In genomic region chr1:203475012-203475981, GRCh38 we compare ENCODE assay signal across 8 cellular contexts. TPM values are rescaled to one million over a fixed set of nuclear protein-coding genes. Genes with fewer than 3 reads are reported as not detected.
DNase-seq lines count a peak whose midpoint lies in the region; ATAC-seq and TF ChIP-seq lines count a peak whose summit lies in the region.

Gene PRELP (plus strand): TSS chr1:203475806. CDS start chr1:203483185, 7,379 bp downstream.

- no peak within 1 kb of the TSS for H3K27ac Mint-ChIP-seq in activated CD8-positive, alpha-beta T cell treated with anti-CD3 and anti-CD28 coated beads for 36 hours
- H3K27ac Mint-ChIP-seq in activated naive CD4-positive, alpha-beta T cell treated with anti-CD3 and anti-CD28 coated beads, Interleukin-2, amount 10 ng/mL, durations not matched to agents 7 days and 5 days: no peak within 1 kb of the TSS

- H3K27ac ChIP-seq in caudate nucleus (ENCODE audit: low read depth, low read length) (peak within 1 kb of the TSS; percentile 83), tibial nerve (peak within 1 kb of the TSS; percentile 80 to 95 (median 83))

- POLR2A ChIA-PET in activated CD8-positive, alpha-beta T cell treated with anti-CD3 and anti-CD28 coated beads for 36 hours (lab: Charles Lee): no interaction called here

- H3K9me3 ChIP-seq in tibial nerve: no peaks in the 10 kb centered on the region

- H3K36me3 ChIP-seq in tibial nerve: no peaks in the 10 kb centered on the region

- peak; percentile 48 for DNase-seq in NCI-H128 (lab: John Stamatoyannopoulos, UW; ENCODE audit: unreplicated experiment)
- peak in 23 of 61 donors; percentile 8 to 71 (median 23) for DNase-seq in caudate nucleus (lab: John Stamatoyannopoulos, UW)
- no peak for DNase-seq in left lobe of liver (ENCODE audit: low spot score)
- DNase-seq in tibial nerve (ENCODE audit: low spot score in 2 of 2): peak; percentile 70 to 88
- no peak for DNase-seq in activated CD8-positive, alpha-beta T cell treated with anti-CD3 and anti-CD28 coated beads for 36 hours
- DNase-seq in glomerular visceral epithelial cell (ENCODE audit: extremely low spot score): no peak
- no peak for DNase-seq in activated naive CD4-positive, alpha-beta T cell treated with anti-CD3 and anti-CD28 coated beads, Interleukin-2, amount 10 ng/mL, durations not matched to agents 7 days and 5 days

- peaks cover 8% of the 10 kb centered on the region for H3K27me3 Mint-ChIP-seq in activated CD8-positive, alpha-beta T cell treated with anti-CD3 and anti-CD28 coated beads for 36 hours
- peaks cover 69% of the 10 kb centered on the region for H3K27me3 Mint-ChIP-seq in activated naive CD4-positive, alpha-beta T cell treated with anti-CD3 and anti-CD28 coated beads, Interleukin-2, amount 10 ng/mL, durations not matched to agents 7 days and 5 days

- peak within 1 kb of the TSS; percentile 38 to 60 (median 52) for H3K4me3 ChIP-seq in tibial nerve

- H3K4me1 Mint-ChIP-seq in activated CD8-positive, alpha-beta T cell treated with anti-CD3 and anti-CD28 coated beads for 36 hours (ENCODE audit: low read depth): peaks cover 7% of the 10 kb centered on the region
- no peaks in the 10 kb centered on the region for H3K4me1 Mint-ChIP-seq in activated naive CD4-positive, alpha-beta T cell treated with anti-CD3 and anti-CD28 coated beads, Interleukin-2, amount 10 ng/mL, durations not matched to agents 7 days and 5 days

- H3K4me1 ChIP-seq in tibial nerve: peaks cover 8 to 50% (median 14%) of the 10 kb centered on the region in 4 donors

- TF ChIP-seq CTCF in tibial nerve (IDR thresholded peaks at IDR 0.05): peak in 1 of 5 experiments; percentile 8
- TF ChIP-seq CTCF in activated CD8-positive, alpha-beta T cell treated with anti-CD3 and anti-CD28 coated beads for 36 hours (IDR thresholded peaks at IDR 0.05): no peak

- H3K4me3 Mint-ChIP-seq in activated CD8-positive, alpha-beta T cell treated with anti-CD3 and anti-CD28 coated beads for 36 hours: no peak within 1 kb of the TSS
- H3K4me3 Mint-ChIP-seq in activated naive CD4-positive, alpha-beta T cell treated with anti-CD3 and anti-CD28 coated beads, Interleukin-2, amount 10 ng/mL, durations not matched to agents 7 days and 5 days: no peak within 1 kb of the TSS

- intact Hi-C loops in activated CD8-positive, alpha-beta T cell treated with anti-CD3 and anti-CD28 coated beads for 36 hours (cut with micrococcal nuclease): no loop called here

- H3K27me3 ChIP-seq in tibial nerve: no peaks in the 10 kb centered on the region

- CTCF ChIA-PET in activated CD8-positive, alpha-beta T cell treated with anti-CD3 and anti-CD28 coated beads for 36 hours (lab: Charles Lee): interaction anchor here (0.7 to 6.8 kb wide), 4 partner anchors 11 to 208 kb away, joined by 4 to 39 read pairs (median 8); no protein-coding TSS in a partner anchor
- CTCF ChIA-PET in activated naive CD4-positive, alpha-beta T cell treated with anti-CD3 and anti-CD28 coated beads, Interleukin-2, amount 10 ng/mL, durations not matched to agents 7 days and 5 days (lab: Charles Lee): interaction anchor here (1.3 to 5.1 kb wide), 4 partner anchors 10 to 207 kb away, joined by 3 to 29 read pairs (median 13); no protein-coding TSS in a partner anchor

- 15 to 16% methylated on average over 8 of the region's 8 CpGs for WGBS in tibial nerve, 2 donors

- ATAC-seq in left lobe of liver (peak; percentile 43), HG03095 (IDR thresholded peaks at IDR 0.05; ENCODE audit: unreplicated experiment) (no peak)
- no peak for ATAC-seq in activated CD8-positive, alpha-beta T cell treated with anti-CD3 and anti-CD28 coated beads for 36 hours

- no peaks in the 10 kb centered on the region for H3K9me3 Mint-ChIP-seq in activated CD8-positive, alpha-beta T cell treated with anti-CD3 and anti-CD28 coated beads for 36 hours
- H3K9me3 Mint-ChIP-seq in activated naive CD4-positive, alpha-beta T cell treated with anti-CD3 and anti-CD28 coated beads, Interleukin-2, amount 10 ng/mL, durations not matched to agents 7 days and 5 days: no peaks in the 10 kb centered on the region

- TF ChIP-seq EP300 in tibial nerve (IDR thresholded peaks at IDR 0.05): peak in 1 of 2 donors; percentile 98

- no peaks in the 10 kb centered on the region for H3K36me3 Mint-ChIP-seq in activated CD8-positive, alpha-beta T cell treated with anti-CD3 and anti-CD28 coated beads for 36 hours (ENCODE audit: low read depth)
- no peaks in the 10 kb centered on the region for H3K36me3 Mint-ChIP-seq in activated naive CD4-positive, alpha-beta T cell treated with anti-CD3 and anti-CD28 coated beads, Interleukin-2, amount 10 ng/mL, durations not matched to agents 7 days and 5 days

- TF ChIP-seq POLR2A in tibial nerve (IDR thresholded peaks at IDR 0.05): peak; percentile 19 to 82

RNA-seq across cellular contexts. Expression of gene PRELP, which starts in this region (rescaled TPM):
- total RNA-seq in left lobe of liver (6.4 TPM), tibial nerve (100 to 1,000 TPM; 108 to 291 (median 153) TPM)
- total RNA-seq in activated CD8-positive, alpha-beta T cell treated with anti-CD3 and anti-CD28 coated beads for 36 hours: not detected

Comparison
In these comparisons a context has a peak if more than half of its experiments do, and no peak if none do; other contexts are left out.
1. RNA of gene PRELP (total RNA-seq): 108 to 291 TPM in tibial nerve; 6.4 TPM in left lobe of liver (single experiment) and not detected in activated CD8-positive, alpha-beta T cell treated with anti-CD3 and anti-CD28 coated beads for 36 hours; every median in the first group is over 10 times any median in the second.
2. DNase-seq: peak in NCI-H128 (single experiment) and tibial nerve (2 of 2); none in left lobe of liver (single experiment), activated CD8-positive, alpha-beta T cell treated with anti-CD3 and anti-CD28 coated beads for 36 hours (single experiment), glomerular visceral epithelial cell (single experiment) and activated naive CD4-positive, alpha-beta T cell treated with anti-CD3 and anti-CD28 coated beads, Interleukin-2, amount 10 ng/mL, durations not matched to agents 7 days and 5 days (single experiment).